ENCODE assay signal across 9 cellular contexts in the genomic region with DNA sequence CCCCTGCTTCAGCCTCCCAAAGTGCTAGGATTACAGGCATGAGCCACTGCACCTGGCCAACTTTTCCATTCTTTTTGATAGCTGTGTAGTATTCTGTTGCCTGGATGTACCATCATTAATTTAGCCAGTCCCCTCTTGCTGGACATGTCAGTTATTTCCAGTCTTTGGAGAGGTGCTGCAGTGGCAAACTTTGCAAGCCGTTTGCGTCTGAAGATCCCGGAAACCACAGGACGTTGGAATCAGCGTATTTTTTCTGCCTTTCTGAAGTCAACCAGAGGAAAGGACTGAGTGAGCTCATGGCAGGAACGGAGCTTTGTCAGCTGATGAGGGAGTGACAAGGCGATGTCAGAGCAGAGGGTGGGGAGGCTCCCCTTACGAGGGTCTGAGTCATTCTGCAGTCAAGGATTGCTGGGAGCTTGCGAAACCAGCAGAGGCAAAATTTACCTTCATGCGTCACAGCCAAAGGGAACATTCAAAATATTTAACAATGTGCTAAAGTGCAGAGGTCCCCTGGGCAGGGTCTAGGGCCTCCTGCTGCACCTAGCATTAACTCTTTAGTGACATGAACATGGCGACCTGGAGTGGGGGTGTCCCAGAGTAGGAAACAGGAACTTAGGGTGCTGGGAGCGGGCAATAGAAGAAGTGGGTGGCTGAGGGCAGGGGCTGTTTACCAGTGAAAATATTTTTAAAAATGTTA. TPM values are rescaled to one million over a fixed set of nuclear protein-coding genes. Genes with fewer than 3 reads are reported as not detected.
DNase-seq lines count a peak whose midpoint lies in the region; ATAC-seq and TF ChIP-seq lines count a peak whose summit lies in the region.
"Had no signal": no experiment of that assay in that cellular context is flagged by ENCODE, and none has a peak within 500 bp of the region (broad histone marks: within the 10 kb centered on the region; RNA-seq: fewer than 3 reads in every experiment).

No MANE protein-coding gene starts in this region.

- peak; percentile 34 for ATAC-seq in activated B cell treated with CpG ODN at 0.5 μM for 24 hours (ENCODE audit: low read depth)
- ATAC-seq in GM18870 (IDR thresholded peaks at IDR 0.05; ENCODE audit: unreplicated experiment) = no peak

- POLR2A ChIA-PET in activated B cell treated with CpG ODN at 0.5 μM for 24 hours (lab: Charles Lee) = interaction anchor here (0.6 kb wide), 1 partner anchor 90 kb away, joined by 3 read pairs; no protein-coding TSS in a partner anchor

- no peaks in the 10 kb centered on the region for H3K36me3 Mint-ChIP-seq in activated B cell treated with CpG ODN at 0.5 μM for 24 hours (ENCODE audit: low read depth)
- H3K36me3 Mint-ChIP-seq: activated naive CD8-positive, alpha-beta T cell treated with anti-CD3 and anti-CD28 coated beads, Interleukin-2, amount 10 ng/mL, durations not matched to agents 7 days and 5 days had no signal

- H3K4me1 Mint-ChIP-seq in activated B cell treated with CpG ODN at 0.5 μM for 24 hours = no peaks in the 10 kb centered on the region
- H3K4me1 Mint-ChIP-seq: activated naive CD8-positive, alpha-beta T cell treated with anti-CD3 and anti-CD28 coated beads, Interleukin-2, amount 10 ng/mL, durations not matched to agents 7 days and 5 days had no signal

- peak overlapping the region; percentile 36 for H3K27ac ChIP-seq in skeletal muscle tissue (ENCODE audit: low read depth, low read length)

- no peak overlapping the region for H3K9ac ChIP-seq in skeletal muscle tissue (ENCODE audit: low read depth in 1 of 3, low read length in 3 of 3)

- no peak overlapping the region for H3K4me3 Mint-ChIP-seq in activated B cell treated with CpG ODN at 0.5 μM for 24 hours
- H3K4me3 Mint-ChIP-seq: activated naive CD8-positive, alpha-beta T cell treated with anti-CD3 and anti-CD28 coated beads, Interleukin-2, amount 10 ng/mL, durations not matched to agents 7 days and 5 days had no signal

- peaks cover 15 to 42% (median 17%) of the 10 kb centered on the region in 3 donors for H3K27me3 ChIP-seq in skeletal muscle tissue (ENCODE audit: control insufficient read depth in 3 of 3, insufficient read depth in 3 of 3, low read length in 3 of 3)

- no peak overlapping the region for H3K4me3 ChIP-seq in skeletal muscle tissue (ENCODE audit: low read length in 3 of 3)

- intact Hi-C loops in activated B cell treated with CpG ODN at 0.5 μM for 24 hours (cut with micrococcal nuclease) = no loop called here
- intact Hi-C loops in cardiac septum (cut with DNase I) = no loop called here

- H3K27ac Mint-ChIP-seq in activated B cell treated with CpG ODN at 0.5 μM for 24 hours = no peak overlapping the region
- H3K27ac Mint-ChIP-seq: activated naive CD8-positive, alpha-beta T cell treated with anti-CD3 and anti-CD28 coated beads, Interleukin-2, amount 10 ng/mL, durations not matched to agents 7 days and 5 days had no signal

- no peaks in the 10 kb centered on the region for H3K4me1 ChIP-seq in skeletal muscle tissue (ENCODE audit: control insufficient read depth in 3 of 3, insufficient read depth in 3 of 3, low read length in 3 of 3)

- no peaks in the 10 kb centered on the region for H3K9me3 ChIP-seq in skeletal muscle tissue (ENCODE audit: control insufficient read depth in 3 of 3, low read length in 3 of 3)

- peaks cover 19% of the 10 kb centered on the region for H3K27me3 Mint-ChIP-seq in activated B cell treated with CpG ODN at 0.5 μM for 24 hours

- DNase-seq in AG08395 (ENCODE audit: low spot score) (peak; percentile 92), HS-5 (ENCODE audit: low read depth) (peak; percentile 93), activated B cell treated with CpG ODN at 0.5 μM for 24 hours (no peak), cardiac septum (ENCODE audit: low spot score) (peak; percentile 92), NCI-H1092 (lab: John Stamatoyannopoulos, UW) (no peak)
- DNase-seq in effector CD8-positive, alpha-beta T cell (lab: John Stamatoyannopoulos, UW) = no peak
- DNase-seq: activated naive CD8-positive, alpha-beta T cell treated with anti-CD3 and anti-CD28 coated beads, Interleukin-2, amount 10 ng/mL, durations not matched to agents 7 days and 5 days had no signal

- no peaks in the 10 kb centered on the region for H3K9me3 Mint-ChIP-seq in activated B cell treated with CpG ODN at 0.5 μM for 24 hours
- H3K9me3 Mint-ChIP-seq: activated naive CD8-positive, alpha-beta T cell treated with anti-CD3 and anti-CD28 coated beads, Interleukin-2, amount 10 ng/mL, durations not matched to agents 7 days and 5 days had no signal

- H3K36me3 ChIP-seq in skeletal muscle tissue (ENCODE audit: control insufficient read depth in 3 of 3, insufficient read depth in 3 of 3, low read length in 3 of 3) = no peaks in the 10 kb centered on the region

- CTCF ChIA-PET in activated B cell treated with CpG ODN at 0.5 μM for 24 hours (lab: Charles Lee) = interaction anchor here (1.1 kb wide), 1 partner anchor 19 kb away, joined by 3 read pairs; no protein-coding TSS in a partner anchor

- TF ChIP-seq CTCF in activated B cell treated with CpG ODN at 0.5 μM for 24 hours (IDR thresholded peaks at IDR 0.05) = no peak

RNA-seq across cellular contexts. Expression of a gene that starts 5.6 kb away (rescaled TPM):
- total RNA-seq in activated B cell treated with CpG ODN at 0.5 μM for 24 hours (1.7 and 2.2 TPM in 2 replicates), cardiac septum (12.9 TPM), skeletal muscle tissue (1.0 TPM)

RNA-seq across cellular contexts. Expression of a gene that starts 16.7 kb away (rescaled TPM):
- total RNA-seq in activated B cell treated with CpG ODN at 0.5 μM for 24 hours (0.22 and 0.42 TPM in 2 replicates), cardiac septum (0.81 TPM), skeletal muscle tissue (0.52 TPM)

RNA-seq across cellular contexts. Expression of a gene that starts 33.8 kb away (rescaled TPM):
- total RNA-seq in activated B cell treated with CpG ODN at 0.5 μM for 24 hours (17.4 and 20.0 TPM in 2 replicates), cardiac septum (8.5 TPM), skeletal muscle tissue (7.8 TPM)

RNA-seq across cellular contexts. Expression of a gene that starts 40.6 kb away (rescaled TPM):
- total RNA-seq in activated B cell treated with CpG ODN at 0.5 μM for 24 hours = 9.8 and 11.8 TPM in 2 replicates
- 18.0 TPM for total RNA-seq in cardiac septum
- 1.6 TPM for total RNA-seq in skeletal muscle tissue

RNA-seq across cellular contexts. Expression of a gene that starts 58.9 kb away (rescaled TPM):
- total RNA-seq in activated B cell treated with CpG ODN at 0.5 μM for 24 hours = 43.7 and 47.1 TPM in 2 replicates
- 23.1 TPM for total RNA-seq in cardiac septum
- total RNA-seq in skeletal muscle tissue = 4.2 TPM

Comparison
In these comparisons a context has a peak if more than half of its experiments do, and no peak if none do; other contexts are left out.
1. DNase-seq: peak in AG08395 (single experiment), HS-5 (single experiment) and cardiac septum (single experiment); none in activated B cell treated with CpG ODN at 0.5 μM for 24 hours (single experiment), effector CD8-positive, alpha-beta T cell (single experiment) and NCI-H1092 (single experiment).